Comparison of ENCODE assay signal across 8 cellular contexts in genomic region chr2:95346236-95346737, GRCh38. TPM values are rescaled to one million over a fixed set of nuclear protein-coding genes. Genes with fewer than 3 reads are reported as not detected.
A peak's percentile ranks its signal among the peaks of the same experiment; 100 is the strongest.
DNase-seq lines count a peak whose midpoint lies in the region; FAIRE-seq and TF ChIP-seq lines count a peak whose summit lies in the region.

No MANE protein-coding gene starts in this region.

- no peak overlapping the region for H4K5ac ChIP-seq in H1 (ENCODE audit: insufficient read length, low read depth, low read length)

- peaks cover 10 to 38% of the 10 kb centered on the region in 2 experiments; a peak in 3 of 4 replicates for H3K9me3 ChIP-seq in H1 (ENCODE audit: insufficient read depth in 2 of 2, low read depth in 1 of 2, low read length in 1 of 2)

- H3K4me2 ChIP-seq in H1 (ENCODE audit: insufficient read depth in 1 of 2, low read depth in 2 of 2, low read length in 2 of 2) = peak overlapping the region; percentile 50 to 70

- no peak for FAIRE-seq in H1 (lab: Jason Lieb, UNC)

- no peak overlapping the region for H4K91ac ChIP-seq in H1 (replicated peaks; ENCODE audit: insufficient read length, low read length)

- no peaks in the 10 kb centered on the region; a peak in 1 of 8 replicates for H3K36me3 ChIP-seq in H1 (ENCODE audit: control insufficient read depth in 2 of 4, insufficient read depth in 4 of 4, low read length in 3 of 4)

- no peak overlapping the region for H3K14ac ChIP-seq in H1 (ENCODE audit: insufficient read length)

- H4K20me1 ChIP-seq in H1 (replicated peaks in 1 of 2; ENCODE audit: control insufficient read depth in 1 of 2, insufficient read depth in 2 of 2, low read length in 2 of 2) = peaks cover 0 to 7% of the 10 kb centered on the region in 2 experiments

- H3K9me3 Mint-ChIP-seq in glutamatergic neuron (ENCODE audit: unreplicated experiment) = peaks cover 8% of the 10 kb centered on the region
- no peaks in the 10 kb centered on the region for H3K9me3 Mint-ChIP-seq in chondrocyte (ENCODE audit: low read depth)

- H3K23ac ChIP-seq in H1 (ENCODE audit: insufficient read length) = no peak overlapping the region

- peaks cover 5% of the 10 kb centered on the region; the same call in 1 of the 2 replicates for H3K23me2 ChIP-seq in H1 (ENCODE audit: low read depth, low read length)

- no peak for TF ChIP-seq EP300 in H1 (IDR thresholded peaks at IDR 0.05; ENCODE audit: borderline replicate concordance in 1 of 2, low read depth in 2 of 2, low read length in 2 of 2)

- H2BK15ac ChIP-seq in H1 (ENCODE audit: low read length) = no peak overlapping the region

- no peak overlapping the region for H2AK5ac ChIP-seq in H1 (ENCODE audit: low read depth, low read length)

- no peak overlapping the region for H2BK20ac ChIP-seq in H1 (ENCODE audit: low read length)

- no peak overlapping the region for H3K9ac ChIP-seq in H1 (replicated peaks in 1 of 4; ENCODE audit: extremely low read depth in 1 of 4, low read depth in 3 of 4, low read length in 3 of 4)

- no peak overlapping the region; the same call in 1 of the 2 replicates for H4K8ac ChIP-seq in H1 (ENCODE audit: extremely low read depth, insufficient read depth, low read length)

- H3K18ac ChIP-seq in H1 (ENCODE audit: extremely low read depth, low read length) = no peak overlapping the region

- H3K36me3 Mint-ChIP-seq in glutamatergic neuron (ENCODE audit: unreplicated experiment) (peaks cover 6% of the 10 kb centered on the region), chondrocyte (ENCODE audit: low read depth) (peaks cover 1% of the 10 kb centered on the region)

- no CpG with 5 or more reads among the region's 87 CpGs for WGBS in H1 (ENCODE audit: extremely low coverage in 1 of 2, insufficient coverage in 1 of 2, insufficient read length in 1 of 2, insufficient replicate concordance in 2 of 2, low coverage in 1 of 2, low lambda C conversion rate in 2 of 2, missing lambda C conversion rate in 1 of 2), 2 experiments

- peaks cover 31 to 53% (median 42%) of the 10 kb centered on the region in 4 experiments for H3K27me3 ChIP-seq in H1 (replicated peaks in 1 of 4; ENCODE audit: control insufficient read depth in 3 of 4, extremely low read depth in 1 of 4, insufficient read depth in 3 of 4, low read length in 3 of 4)

- no peak overlapping the region for H2AFZ ChIP-seq in H1 (ENCODE audit: low read length)

- H3K79me2 ChIP-seq in H1 (ENCODE audit: control insufficient read depth in 1 of 2, insufficient read depth in 2 of 2, low read length in 2 of 2) = no peaks in the 10 kb centered on the region

- CTCF ChIA-PET in H1 (lab: Charles Lee; ENCODE audit: partially characterized antibody) = interaction anchor here (0.9 to 2.3 kb wide), 6 partner anchors 17 to 57 kb away, joined by 3 to 7 read pairs (median 6); partner anchors contain the start of gene FAHD2A

- no peak overlapping the region for H3K27ac ChIP-seq in H1 (ENCODE audit: low read depth, low read length)

- H3K4me3 ChIP-seq in H1 (ENCODE audit: extremely low read depth in 1 of 4, insufficient read depth in 2 of 4, low read depth in 3 of 4, low read length in 4 of 4) = peak overlapping the region; percentile 32 to 59 (median 41); a peak in 6 of 8 replicates

- no peak overlapping the region for H2BK120ac ChIP-seq in H1 (replicated peaks; ENCODE audit: low read depth, low read length)

- TF ChIP-seq CTCF in H1 (IDR thresholded peaks at IDR 0.05; ENCODE audit: control extremely low read depth in 1 of 3, insufficient read depth in 1 of 3, low read depth in 1 of 3, low read length in 3 of 3) = no peak
- no peak for TF ChIP-seq CTCF in glutamatergic neuron (IDR thresholded peaks at IDR 0.05; ENCODE audit: partially characterized antibody, unreplicated experiment)
- no peak for TF ChIP-seq CTCF in chondrocyte (IDR thresholded peaks at IDR 0.05)

- peaks cover 3% of the 10 kb centered on the region for H3K4me1 Mint-ChIP-seq in glutamatergic neuron (ENCODE audit: low read depth, unreplicated experiment)
- no peaks in the 10 kb centered on the region for H3K4me1 Mint-ChIP-seq in chondrocyte (ENCODE audit: low read depth)

- peak; percentile 32 for DNase-seq in NCI-H345 (lab: John Stamatoyannopoulos, UW)
- DNase-seq in NCI-H345 treated with DMSO at 0.1 percent for 48 hours (lab: John Stamatoyannopoulos, UW; ENCODE audit: unreplicated experiment) = no peak
- DNase-seq in NCI-H2196 treated with DMSO at 0.1 percent for 48 hours (lab: John Stamatoyannopoulos, UW; ENCODE audit: unreplicated experiment) = peak; percentile 4
- DNase-seq in H1 (ENCODE audit: low read depth in 1 of 2, low spot score in 2 of 2) = no peak
- DNase-seq in medulla oblongata (ENCODE audit: extremely low spot score) = peak; percentile 4
- no peak for DNase-seq in glutamatergic neuron
- no peak for DNase-seq in chondrocyte (ENCODE audit: low spot score)
- DNase-seq in KG1 (lab: John Stamatoyannopoulos, UW) = no peak

- no peak overlapping the region for H3K4ac ChIP-seq in H1 (replicated peaks; ENCODE audit: insufficient read length, low read depth, low read length)

- no peak overlapping the region for H2BK12ac ChIP-seq in H1 (ENCODE audit: low read depth, low read length)

- no peak overlapping the region for H3K56ac ChIP-seq in H1 (replicated peaks; ENCODE audit: insufficient read length, low read depth, low read length)

- peaks cover 0 to 2% (median 0%) of the 10 kb centered on the region in 4 experiments; a peak in 2 of 7 replicates for H3K4me1 ChIP-seq in H1 (replicated peaks in 1 of 4; ENCODE audit: control insufficient read depth in 3 of 4, insufficient read depth in 4 of 4, low read length in 3 of 4)

- TF ChIP-seq POLR2A in H1 (IDR thresholded peaks at IDR 0.05; ENCODE audit: control extremely low read depth in 1 of 2, low read depth in 2 of 2, low read length in 2 of 2) = no peak

- peaks cover 17% of the 10 kb centered on the region for H3K27me3 Mint-ChIP-seq in glutamatergic neuron (ENCODE audit: unreplicated experiment)
- peaks cover 19% of the 10 kb centered on the region for H3K27me3 Mint-ChIP-seq in chondrocyte (ENCODE audit: low read depth)

- POLR2A ChIA-PET in H1 (lab: Charles Lee; ENCODE audit: partially characterized antibody) = interaction anchor here (1.1 kb wide), 1 partner anchor 56 kb away, joined by 4 read pairs; the partner anchor contains the start of gene FAHD2A

- H3K4me3 Mint-ChIP-seq in glutamatergic neuron (ENCODE audit: unreplicated experiment) (no peak overlapping the region), chondrocyte (ENCODE audit: unreplicated experiment) (no peak overlapping the region)

- no peak for TF ChIP-seq RAD21 in H1 (IDR thresholded peaks at IDR 0.05 in 1 of 2, conservative IDR thresholded peaks at IDR 0.05 in 1 of 2; ENCODE audit: low read depth in 2 of 2, low read length in 2 of 2)

- no peaks in the 10 kb centered on the region for H3K79me1 ChIP-seq in H1 (ENCODE audit: low read depth, low read length)

- H2BK5ac ChIP-seq in H1 (ENCODE audit: low read depth, low read length) = no peak overlapping the region

- H3K27ac Mint-ChIP-seq in glutamatergic neuron (ENCODE audit: unreplicated experiment) = no peak overlapping the region
- H3K27ac Mint-ChIP-seq in chondrocyte (ENCODE audit: unreplicated experiment) = no peak overlapping the region

TF ChIP-seq in H1, 55 proteins besides CTCF, POLR2A, EP300 and RAD21 (continues in another document):
- TF ChIP-seq KDM4A (IDR thresholded peaks at IDR 0.05; ENCODE audit: low read depth, low read length, severe bottlenecking) (peak; percentile 15), FOSL1 (IDR thresholded peaks at IDR 0.05; ENCODE audit: insufficient read depth, low read depth, low read length) (no peak), CTBP2 (IDR thresholded peaks at IDR 0.05; ENCODE audit: borderline replicate concordance, insufficient read depth, insufficient read length, low read length) (no peak), MAFK (IDR thresholded peaks at IDR 0.05; ENCODE audit: low read depth, low read length) (no peak), SIN3A (conservative IDR thresholded peaks at IDR 0.05 in 1 of 2, IDR thresholded peaks at IDR 0.05 in 1 of 2; ENCODE audit: low read depth in 1 of 2, low read length in 2 of 2) (no peak), GABPA (IDR thresholded peaks at IDR 0.05; ENCODE audit: borderline replicate concordance, insufficient read depth, low read length) (no peak), EZH2 (IDR thresholded peaks at IDR 0.05; ENCODE audit: low read depth, low read length, severe bottlenecking) (peak; percentile 50), KDM1A (IDR thresholded peaks at IDR 0.05; ENCODE audit: borderline replicate concordance, low read length) (no peak), HDAC6 (IDR thresholded peaks at IDR 0.05; ENCODE audit: low read depth, low read length) (no peak)
- TF ChIP-seq, protein P1, sequence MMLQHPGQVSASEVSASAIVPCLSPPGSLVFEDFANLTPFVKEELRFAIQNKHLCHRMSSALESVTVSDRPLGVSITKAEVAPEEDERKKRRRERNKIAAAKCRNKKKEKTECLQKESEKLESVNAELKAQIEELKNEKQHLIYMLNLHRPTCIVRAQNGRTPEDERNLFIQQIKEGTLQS (IDR thresholded peaks at IDR 0.05; ENCODE audit: insufficient read depth, low read depth, low read length) = no peak

RNA-seq across cellular contexts. Expression of gene KCNIP3, which starts 49.1 kb away (rescaled TPM):
- 1.9 and 2.9 TPM in 2 replicates for total RNA-seq in H1 (2021; fragmentation: NEBNext Ultra II Directional; extraction: Animal tissue kit (Norgen Biotek cat#: 25700))
- polyA plus RNA-seq in H1 (2011; rRNA removed) = 0.33 and 0.53 TPM in 2 replicates
- 1.2 TPM for polyA plus RNA-seq in H1 (2011; cell fraction: cytosol; rRNA removed)
- polyA plus RNA-seq in H1 (2011; cell fraction: nucleus; rRNA removed) = 1.3 TPM
- 0.52 to 0.88 TPM (median 0.61 TPM) in 4 replicates for polyA plus RNA-seq in H1 (2012, experiment 1 of 2)
- polyA plus RNA-seq in H1 (2012, experiment 2 of 2) = 0.10 TPM
- 0.95 TPM for polyA plus RNA-seq in H1 (2013, experiment 1 of 2)
- 1.1 TPM for polyA plus RNA-seq in H1 (2013, experiment 2 of 2)
- polyA minus RNA-seq in H1 (2011; rRNA and poly(A)+ RNA removed) = 0.16 and 0.49 TPM in 2 replicates
- not detected for polyA minus RNA-seq in H1 (2011; cell fraction: cytosol; rRNA and poly(A)+ RNA removed)
- polyA minus RNA-seq in H1 (2011; cell fraction: nucleus; rRNA and poly(A)+ RNA removed) = not detected
- total RNA-seq in glutamatergic neuron (ENCODE audit: unreplicated experiment) (7.3 TPM), chondrocyte (3.1 to 6.0 TPM (median 5.9 TPM) in 3 replicates)

RNA-seq across cellular contexts. Expression of gene FAHD2A, which starts 56.2 kb away (rescaled TPM):
- 25.8 and 26.7 TPM in 2 replicates for total RNA-seq in H1 (2021; fragmentation: NEBNext Ultra II Directional; extraction: Animal tissue kit (Norgen Biotek cat#: 25700))
- polyA plus RNA-seq in H1 (2011; rRNA removed) = 24.2 and 28.6 TPM in 2 replicates
- 35.7 TPM for polyA plus RNA-seq in H1 (2011; cell fraction: cytosol; rRNA removed)
- 57.5 TPM for polyA plus RNA-seq in H1 (2011; cell fraction: nucleus; rRNA removed)
- polyA plus RNA-seq in H1 (2012, experiment 1 of 2) = 21.9 to 28.1 TPM (median 26.1 TPM) in 4 replicates
- polyA plus RNA-seq in H1 (2012, experiment 2 of 2) = 23.9 TPM
- polyA plus RNA-seq in H1 (2013, experiment 1 of 2) = 17.4 TPM
- polyA plus RNA-seq in H1 (2013, experiment 2 of 2) = 16.6 TPM
- 28.0 and 35.5 TPM in 2 replicates for polyA minus RNA-seq in H1 (2011; rRNA and poly(A)+ RNA removed)
- polyA minus RNA-seq in H1 (2011; cell fraction: cytosol; rRNA and poly(A)+ RNA removed) = 18.2 TPM
- polyA minus RNA-seq in H1 (2011; cell fraction: nucleus; rRNA and poly(A)+ RNA removed) = 32.5 TPM
- total RNA-seq in glutamatergic neuron (ENCODE audit: unreplicated experiment) = 50.3 TPM
- total RNA-seq in chondrocyte = 23.9 to 30.4 TPM (median 27.4 TPM) in 3 replicates

Comparison
In these comparisons a context has a peak if more than half of its experiments do, and no peak if none do; other contexts are left out.
1. DNase-seq: peak in NCI-H345 (single experiment), NCI-H2196 treated with DMSO at 0.1 percent for 48 hours (single experiment) and medulla oblongata (single experiment); none in NCI-H345 treated with DMSO at 0.1 percent for 48 hours (single experiment), H1 (0 of 2), glutamatergic neuron (single experiment), chondrocyte (single experiment) and KG1 (single experiment).